ENCODE assay signal across 2 cellular contexts in genomic region chr7:70569335-70569819, GRCh38.
TF ChIP-seq lines count a peak whose summit lies in the region.

No MANE protein-coding gene starts in this region.

TF ChIP-seq in HEK293, 187 proteins besides CTCF, POLR2A, EP300 and RAD21 (continued from another document and continues in another):
- TF ChIP-seq PRDM2 (tag by site-specific recombination; IDR thresholded peaks at IDR 0.05; ENCODE audit: borderline replicate concordance) (no peak), ZNF416 (tag by site-specific recombination; IDR thresholded peaks at IDR 0.05) (no peak), ZNF362 (tag by site-specific recombination; IDR thresholded peaks at IDR 0.05) (no peak), HOXD13 (CRISPR knock-in tag; IDR thresholded peaks at IDR 0.05; ENCODE audit: borderline replicate concordance) (no peak), ZNF776 (tag by site-specific recombination; IDR thresholded peaks at IDR 0.05; ENCODE audit: borderline replicate concordance) (no peak), ZNF366 (tag by site-specific recombination; conservative IDR thresholded peaks at IDR 0.05) (no peak), ZNF157 (tag by site-specific recombination; IDR thresholded peaks at IDR 0.05) (no peak), ZNF114 (tag by site-specific recombination; IDR thresholded peaks at IDR 0.05) (no peak), TRIM28 (IDR thresholded peaks at IDR 0.05; ENCODE audit: borderline replicate concordance, low read length) (peak; percentile 75; the same call in 1 of the 2 replicates), TSHZ1 (tag by site-specific recombination; IDR thresholded peaks at IDR 0.05; ENCODE audit: borderline replicate concordance) (no peak; the same call in 1 of the 2 replicates), KLF1 (tag by site-specific recombination; IDR thresholded peaks at IDR 0.05) (no peak), ZNF449 (tag by site-specific recombination; IDR thresholded peaks at IDR 0.05) (no peak), ZFP69B (tag by site-specific recombination; IDR thresholded peaks at IDR 0.05) (no peak), HOXC10 (CRISPR knock-in tag; IDR thresholded peaks at IDR 0.05) (no peak), SALL2 (tag by site-specific recombination; IDR thresholded peaks at IDR 0.05; ENCODE audit: borderline replicate concordance) (no peak)

TF ChIP-seq in K562, 482 proteins besides CTCF, POLR2A, EP300 and RAD21 (continued from another document and continues in another):
- TF ChIP-seq HDAC1 (IDR thresholded peaks at IDR 0.05) (peak in 1 of 2 experiments; percentile 74; a peak in 3 of 4 replicates), CREB3 (tag; conservative IDR thresholded peaks at IDR 0.05; ENCODE audit: low read depth) (0 out of 2 replicates have a peak, but pooled peaks have one; percentile 47), ARID4B (CRISPR knock-in tag; IDR thresholded peaks at IDR 0.05) (no peak), ID3 (CRISPR knock-in tag; IDR thresholded peaks at IDR 0.05) (no peak), ID3 (tag; IDR thresholded peaks at IDR 0.05) (peak; percentile 35; the same call in 1 of the 2 replicates), MYC (IDR thresholded peaks at IDR 0.05; ENCODE audit: low read depth, low read length) (peak; percentile 29; the same call in 1 of the 2 replicates), MYC (CRISPR knock-in tag; IDR thresholded peaks at IDR 0.05; ENCODE audit: borderline replicate concordance, low read depth) (no peak), ZC3H8 (IDR thresholded peaks at IDR 0.05) (no peak), RUNX1 (IDR thresholded peaks at IDR 0.05; ENCODE audit: low read depth) (peak; percentile 71; the same call in 1 of the 2 replicates), CXXC5 (CRISPR knock-in tag; IDR thresholded peaks at IDR 0.05) (peak; percentile 7), PURB (CRISPR knock-in tag; IDR thresholded peaks at IDR 0.05; ENCODE audit: low read depth) (no peak), NFE2 (IDR thresholded peaks at IDR 0.05; ENCODE audit: low read depth) (peak; percentile 46), MTA1 (IDR thresholded peaks at IDR 0.05; ENCODE audit: borderline replicate concordance) (peak; percentile 49; the same call in 1 of the 2 replicates), CHD2 (IDR thresholded peaks at IDR 0.05; ENCODE audit: low read depth, low read length) (no peak), CEBPZ (IDR thresholded peaks at IDR 0.05; ENCODE audit: borderline replicate concordance, low read depth, low read length) (no peak), LEF1 (IDR thresholded peaks at IDR 0.05) (peak; percentile 47), MEF2D (tag; conservative IDR thresholded peaks at IDR 0.05; ENCODE audit: low read depth) (peak; percentile 99), MNT (conservative IDR thresholded peaks at IDR 0.05) (peak in 1 of 2 experiments; percentile 53; a peak in 3 of 4 replicates), MXI1 (IDR thresholded peaks at IDR 0.05; ENCODE audit: low read depth, low read length) (0 out of 2 replicates have a peak, but pooled peaks have one; percentile 28), ZNF583 (CRISPR knock-in tag; IDR thresholded peaks at IDR 0.05) (no peak), CTBP1 (IDR thresholded peaks at IDR 0.05; ENCODE audit: borderline replicate concordance) (peak; percentile 24; the same call in 1 of the 2 replicates), JUND (IDR thresholded peaks at IDR 0.05; ENCODE audit: borderline replicate concordance, low read depth, low read length) (peak; percentile 61), JUND (tag; IDR thresholded peaks at IDR 0.05; ENCODE audit: borderline replicate concordance, low read depth, low read length) (peak; percentile 42; the same call in 1 of the 3 replicates), HNRNPH1 (optimal IDR thresholded peaks at IDR 0.05; ENCODE audit: low read depth, low read length) (no peak), ZBTB17 (CRISPR knock-in tag; IDR thresholded peaks at IDR 0.05) (0 out of 2 replicates have a peak, but pooled peaks have one; percentile 30), ARNT (IDR thresholded peaks at IDR 0.05) (peak in 1 of 2 experiments; percentile 79; a peak in 1 of 4 replicates), ZNF589 (CRISPR knock-in tag; IDR thresholded peaks at IDR 0.05; ENCODE audit: low read depth) (peak; percentile 73; the same call in 1 of the 2 replicates), MAFK (IDR thresholded peaks at IDR 0.05; ENCODE audit: low read length) (peak; percentile 15; the same call in 1 of the 2 replicates), ZFX (CRISPR knock-in tag; IDR thresholded peaks at IDR 0.05) (0 out of 2 replicates have a peak, but pooled peaks have one; percentile 25), ZNF277 (CRISPR knock-in tag; IDR thresholded peaks at IDR 0.05; ENCODE audit: borderline replicate concordance) (no peak), NCOA2 (IDR thresholded peaks at IDR 0.05; ENCODE audit: partially characterized antibody in 2 of 2) (peak; percentile 21 to 45), MBD2 (IDR thresholded peaks at IDR 0.05; ENCODE audit: borderline replicate concordance, low read depth) (peak; percentile 23; the same call in 1 of the 2 replicates), ZNF592 (IDR thresholded peaks at IDR 0.05) (no peak), TCF3 (CRISPR knock-in tag; IDR thresholded peaks at IDR 0.05) (peak; percentile 97), ZBED1 (IDR thresholded peaks at IDR 0.05) (peak; percentile 58; the same call in 1 of the 2 replicates), ZNF175 (CRISPR knock-in tag; IDR thresholded peaks at IDR 0.05; ENCODE audit: low read depth) (peak; percentile 78), PREB (CRISPR knock-in tag; IDR thresholded peaks at IDR 0.05) (no peak), BHLHE40 (IDR thresholded peaks at IDR 0.05; ENCODE audit: low read length) (peak; percentile 53; the same call in 1 of the 2 replicates)
